ENCODE assay signal across 25 cellular contexts in the genomic region with DNA sequence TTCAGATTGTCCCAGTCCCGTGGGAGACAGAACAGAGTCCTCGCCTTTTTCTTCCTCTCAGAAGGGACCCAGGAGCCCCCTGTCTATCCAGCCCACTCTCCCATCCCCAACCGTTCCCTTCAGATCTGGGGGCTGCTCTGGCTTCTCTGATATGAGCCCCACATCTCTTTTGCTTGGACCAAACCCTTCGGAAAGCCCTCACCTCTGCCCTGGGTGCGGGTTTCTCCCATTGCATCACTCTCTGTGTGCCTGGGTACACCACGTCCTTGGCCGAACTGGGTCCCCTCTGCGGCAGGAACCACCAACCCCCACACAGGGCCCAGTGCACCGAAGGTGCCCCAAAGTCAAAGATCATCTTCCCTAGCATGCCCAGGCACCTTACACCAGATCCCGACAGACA.
"Had no signal": no experiment of that assay in that cellular context is flagged by ENCODE, and none has a peak within 500 bp of the region (broad histone marks: within the 10 kb centered on the region; RNA-seq: fewer than 3 reads in every experiment).

No MANE protein-coding gene starts in this region.

- H3K4me3 ChIP-seq: coronary artery, dorsolateral prefrontal cortex, esophagus muscularis mucosa, gastrocnemius medialis had no signal

- DNase-seq: activated CD4-positive, alpha-beta memory T cell treated with anti-CD3 and anti-CD28 coated beads for 36 hours; activated CD4-positive, alpha-beta T cell treated with anti-CD3 and anti-CD28 coated beads for 36 hours; activated CD4-positive, alpha-beta T cell treated with anti-CD3 and anti-CD28 coated beads, Interleukin-2, amount 10 ng/mL, durations not matched to agents 24 days and 14 days; activated CD4-positive, CD25-positive, alpha-beta regulatory T cell; activated CD4-positive, CD25-positive, alpha-beta regulatory T cell treated with anti-CD3 and anti-CD28 coated beads, Interleukin-2, amount 50 U/mL, for 72 hours; activated CD8-positive, alpha-beta T cell treated with anti-CD3 and anti-CD28 coated beads, Interleukin-2, amount 10 ng/mL, durations not matched to agents 7 days and 5 days; activated effector memory CD4-positive, alpha-beta T cell treated with Interleukin-2 at 50 U/mL for 16 hours; activated gamma-delta T cell treated with Interleukin-2 at 50 U/mL for 16 hours; activated naive CD4-positive, alpha-beta T cell treated with anti-CD3 and anti-CD28 coated beads, Interleukin-2, amount 50 U/mL, for 16 hours; activated naive CD4-positive, alpha-beta T cell treated with Interleukin-2 at 50 U/mL for 16 hours; activated T-cell treated with anti-CD3 and anti-CD28 coated beads, Interleukin-2, amount 50 U/mL, for 4 hours; amniotic stem cell; anterior cingulate cortex; brain microvascular endothelial cell; dorsolateral prefrontal cortex; effector CD4-positive, alpha-beta T cell; effector memory CD8-positive, alpha-beta T cell; erythroblast; foreskin keratinocyte; gastrocnemius medialis; glutamatergic neuron; T-helper 2 cell had no signal

- H3K36me3 ChIP-seq: brain microvascular endothelial cell, esophagus muscularis mucosa, gastrocnemius medialis had no signal

- H3K9me3 ChIP-seq: esophagus muscularis mucosa, gastrocnemius medialis had no signal

- H3K4me1 ChIP-seq: foreskin keratinocyte, gastrocnemius medialis had no signal

- ATAC-seq: activated CD4-positive, alpha-beta T cell treated with anti-CD3 and anti-CD28 coated beads for 36 hours; activated CD8-positive, alpha-beta T cell treated with anti-CD3 and anti-CD28 coated beads, Interleukin-2, amount 10 ng/mL, durations not matched to agents 7 days and 5 days; activated T-cell treated with anti-CD3 and anti-CD28 coated beads, Interleukin-2, amount 50 U/mL, for 4 hours; activated T-helper 17 cell treated with anti-CD3 and anti-CD28 coated beads, Interleukin-2, amount 50 U/mL, for 72 hours; effector memory CD8-positive, alpha-beta T cell; foreskin keratinocyte; gastrocnemius medialis had no signal

- H3K27ac ChIP-seq: brain microvascular endothelial cell, coronary artery, dorsolateral prefrontal cortex, esophagus muscularis mucosa, foreskin keratinocyte, gastrocnemius medialis had no signal

- H3K27me3 ChIP-seq: brain microvascular endothelial cell, esophagus muscularis mucosa had no signal
